ENCODE assay signal across 8 cellular contexts in genomic region chr3:86702381-86702958, GRCh38.
DNase-seq lines count a peak whose midpoint lies in the region; ATAC-seq, FAIRE-seq and TF ChIP-seq lines count a peak whose summit lies in the region.

No MANE protein-coding gene starts in this region.

- H3K9me3 Mint-ChIP-seq in CD14-positive monocyte (peaks cover 0 to 2% (median 0%) of the 10 kb centered on the region in 7 donors), HFFc6 (no peaks in the 10 kb centered on the region)

- TF ChIP-seq CTCF in CD14-positive monocyte (IDR thresholded peaks at IDR 0.05) = peak; percentile 53
- TF ChIP-seq CTCF in HFFc6 (IDR thresholded peaks at IDR 0.05) = peak; percentile 76
- peak; percentile 55 for TF ChIP-seq CTCF in kidney epithelial cell (IDR thresholded peaks at IDR 0.05; ENCODE audit: insufficient read depth, low read length, poor library complexity, severe bottlenecking)

- H3K27me3 Mint-ChIP-seq in CD14-positive monocyte (ENCODE audit: low read depth in 3 of 3) (peaks cover 0 to 4% (median 2%) of the 10 kb centered on the region in 3 donors), HFFc6 (ENCODE audit: insufficient read depth) (peaks cover 8% of the 10 kb centered on the region; the same call in 1 of the 2 replicates)

- no peak for ATAC-seq in HG03432 (IDR thresholded peaks at IDR 0.05; ENCODE audit: unreplicated experiment)

- DNase-seq in CD14-positive monocyte (ENCODE audit: low spot score) (no peak), HFFc6 (no peak), kidney epithelial cell (ENCODE audit: low read depth) (no peak), cerebellar nuclear complex (lab: John Stamatoyannopoulos, UW) (no peak), NCI-H446 (lab: John Stamatoyannopoulos, UW) (no peak)
- DNase-seq in NK-92 treated with Interleukin-12 subunit alpha and Interleukin-12 subunit beta, amount 100 ng/mL, for 24 hours (lab: John Stamatoyannopoulos, UW) = no peak

- H3K4me3 Mint-ChIP-seq in CD14-positive monocyte (no peak overlapping the region), HFFc6 (no peak overlapping the region)

- no peaks in the 10 kb centered on the region for H3K36me3 Mint-ChIP-seq in CD14-positive monocyte
- no peaks in the 10 kb centered on the region for H3K36me3 Mint-ChIP-seq in HFFc6 (ENCODE audit: low read depth)

- no peak overlapping the region for H3K27ac Mint-ChIP-seq in CD14-positive monocyte
- no peak overlapping the region for H3K27ac Mint-ChIP-seq in HFFc6

- no peaks in the 10 kb centered on the region for H3K27me3 ChIP-seq in kidney epithelial cell (ENCODE audit: control insufficient read depth, insufficient read depth, low read length)

- H3K4me3 ChIP-seq in kidney epithelial cell (ENCODE audit: low read depth, low read length) = no peak overlapping the region

- H3K36me3 ChIP-seq in kidney epithelial cell (ENCODE audit: control insufficient read depth, insufficient read depth, low read length) = no peaks in the 10 kb centered on the region

- intact Hi-C loops in CD14-positive monocyte (cut with micrococcal nuclease) = no loop called here

- H3K4me1 Mint-ChIP-seq in CD14-positive monocyte = no peaks in the 10 kb centered on the region
- H3K4me1 Mint-ChIP-seq in HFFc6 (ENCODE audit: low read depth) = no peaks in the 10 kb centered on the region

- FAIRE-seq in TTC549 (lab: Jason Lieb, UNC) = peak; percentile 71
